ENCODE assay signal across 31 cellular contexts in genomic region chr16:12142157-12142556, GRCh38.
"Had no signal": no experiment of that assay in that cellular context is flagged by ENCODE, and none has a peak within 500 bp of the region (broad histone marks: within the 10 kb centered on the region; RNA-seq: fewer than 3 reads in every experiment).

No MANE protein-coding gene starts in this region.

- H3K27ac ChIP-seq: epithelial cell of prostate, lower lobe of right lung, neutrophil, tibial nerve, WERI-Rb-1 had no signal

- H3K4me3 Mint-ChIP-seq: activated CD4-positive, alpha-beta memory T cell treated with anti-CD3 and anti-CD28 coated beads for 36 hours; activated naive CD4-positive, alpha-beta T cell treated with anti-CD3 and anti-CD28 coated beads, Interleukin-2, amount 50 U/mL, for 24 hours; activated naive CD8-positive, alpha-beta T cell treated with anti-CD3 and anti-CD28 coated beads, Interleukin-2, amount 50 U/mL, for 24 hours; activated T-cell treated with anti-CD3 and anti-CD28 coated beads, Interleukin-2, amount 50 U/mL, for 4 hours; central memory CD8-positive, alpha-beta T cell; natural killer cell treated with Interleukin-12 subunit alpha and Interleukin-12 subunit beta and Interleukin-15 and Interleukin-18, amount 100 ng/mL, for 72 hours; T-helper 1 cell treated with Interleukin-12 subunit alpha and Interleukin-12 subunit beta and Interleukin-4 antibody, amounts not matched to agents 30 μg/mL and 1 μg/mL, for 36 hours had no signal

- H3K4me1 Mint-ChIP-seq: central memory CD8-positive, alpha-beta T cell had no signal

- DNase-seq: activated CD4-positive, alpha-beta memory T cell treated with anti-CD3 and anti-CD28 coated beads for 36 hours; activated CD4-positive, alpha-beta T cell treated with anti-CD3 and anti-CD28 coated beads for 48 hours; activated CD8-positive, alpha-beta memory T cell treated with anti-CD3 and anti-CD28 coated beads, Interleukin-2, amount 50 U/mL, for 48 hours; activated naive CD8-positive, alpha-beta T cell treated with anti-CD3 and anti-CD28 coated beads, Interleukin-2, amount 50 U/mL, for 24 hours; activated T-cell treated with anti-CD3 and anti-CD28 coated beads, Interleukin-2, amount 50 U/mL, for 4 hours; amygdala; effector CD4-positive, alpha-beta T cell; esophagus squamous epithelium; foreskin melanocyte; glutamatergic neuron; hippocampal formation; left colon; lower lobe of right lung; mucosa of descending colon; retina; stimulated activated CD4-positive, alpha-beta T cell treated with anti-CD3 and anti-CD28 coated beads, Interleukin-15, amount 100 ng/mL, for 24 hours; stimulated activated CD4-positive, alpha-beta T cell treated with anti-CD3 and anti-CD28 coated beads, Interleukin-2, amount 100 ng/mL, for 24 hours; stimulated activated naive CD4-positive, alpha-beta T cell; SW 1271; T1000; WERI-Rb-1 had no signal

- H3K27me3 ChIP-seq: esophagus squamous epithelium, neutrophil, tibial nerve had no signal

- H3K27me3 Mint-ChIP-seq: activated CD4-positive, alpha-beta memory T cell treated with anti-CD3 and anti-CD28 coated beads for 36 hours; activated naive CD4-positive, alpha-beta T cell treated with anti-CD3 and anti-CD28 coated beads, Interleukin-2, amount 50 U/mL, for 24 hours; activated naive CD8-positive, alpha-beta T cell treated with anti-CD3 and anti-CD28 coated beads, Interleukin-2, amount 50 U/mL, for 24 hours; central memory CD8-positive, alpha-beta T cell; natural killer cell treated with Interleukin-12 subunit alpha and Interleukin-12 subunit beta and Interleukin-15 and Interleukin-18, amount 100 ng/mL, for 72 hours; progenitor cell of endocrine pancreas had no signal

- H3K36me3 Mint-ChIP-seq: natural killer cell treated with Interleukin-12 subunit alpha and Interleukin-12 subunit beta and Interleukin-15 and Interleukin-18, amount 100 ng/mL, for 72 hours had no signal

- H3K4me3 ChIP-seq: esophagus squamous epithelium, lower lobe of right lung, mucosa of descending colon, tibial nerve had no signal

- H3K27ac Mint-ChIP-seq: activated CD4-positive, alpha-beta memory T cell treated with anti-CD3 and anti-CD28 coated beads for 36 hours; activated naive CD4-positive, alpha-beta T cell treated with anti-CD3 and anti-CD28 coated beads, Interleukin-2, amount 50 U/mL, for 24 hours; activated naive CD8-positive, alpha-beta T cell treated with anti-CD3 and anti-CD28 coated beads, Interleukin-2, amount 50 U/mL, for 24 hours; activated T-helper 2 cell treated with anti-CD3 and anti-CD28 coated beads, Interferon-gamma antibody, Interleukin-2, Interleukin-4, amounts not matched to agents 10 μg/mL and 5 μg/mL and 100 μg/mL, durations not matched to agents 14 hours and 24 hours and 36 hours; natural killer cell treated with Interleukin-12 subunit alpha and Interleukin-12 subunit beta and Interleukin-15 and Interleukin-18, amount 100 ng/mL, for 72 hours; progenitor cell of endocrine pancreas; T-helper 1 cell treated with Interleukin-12 subunit alpha and Interleukin-12 subunit beta and Interleukin-4 antibody, amounts not matched to agents 30 μg/mL and 1 μg/mL, for 36 hours had no signal

- ATAC-seq: activated CD4-positive, CD25-positive, alpha-beta regulatory T cell treated with anti-CD3 and anti-CD28 coated beads, Interleukin-2, amount 50 U/mL, for 24 hours; activated naive CD8-positive, alpha-beta T cell treated with anti-CD3 and anti-CD28 coated beads, Interleukin-2, amount 50 U/mL, for 24 hours; activated T-cell treated with anti-CD3 and anti-CD28 coated beads, Interleukin-2, amount 50 U/mL, for 4 hours; left colon; lower lobe of right lung; mucosa of descending colon; natural killer cell treated with Interleukin-12 subunit alpha and Interleukin-12 subunit beta and Interleukin-15 and Interleukin-18, amount 100 ng/mL, for 72 hours had no signal

- H3K9me3 ChIP-seq: esophagus squamous epithelium, lower lobe of right lung, mucosa of descending colon, neutrophil, tibial nerve had no signal

- H3K9me3 Mint-ChIP-seq: activated CD4-positive, alpha-beta memory T cell treated with anti-CD3 and anti-CD28 coated beads for 36 hours; activated naive CD4-positive, alpha-beta T cell treated with anti-CD3 and anti-CD28 coated beads, Interleukin-2, amount 50 U/mL, for 24 hours; activated naive CD8-positive, alpha-beta T cell treated with anti-CD3 and anti-CD28 coated beads, Interleukin-2, amount 50 U/mL, for 24 hours; activated T-cell treated with anti-CD3 and anti-CD28 coated beads, Interleukin-2, amount 50 U/mL, for 4 hours; activated T-helper 2 cell treated with anti-CD3 and anti-CD28 coated beads, Interferon-gamma antibody, Interleukin-2, Interleukin-4, amounts not matched to agents 10 μg/mL and 5 μg/mL and 100 μg/mL, durations not matched to agents 14 hours and 24 hours and 36 hours; central memory CD8-positive, alpha-beta T cell; natural killer cell treated with Interleukin-12 subunit alpha and Interleukin-12 subunit beta and Interleukin-15 and Interleukin-18, amount 100 ng/mL, for 72 hours; T-helper 1 cell treated with Interleukin-12 subunit alpha and Interleukin-12 subunit beta and Interleukin-4 antibody, amounts not matched to agents 30 μg/mL and 1 μg/mL, for 36 hours had no signal

- H3K4me1 ChIP-seq: lower lobe of right lung had no signal

- H3K36me3 ChIP-seq: WERI-Rb-1 had no signal
